ENCODE assay signal across 3 cellular contexts in the genomic region with DNA sequence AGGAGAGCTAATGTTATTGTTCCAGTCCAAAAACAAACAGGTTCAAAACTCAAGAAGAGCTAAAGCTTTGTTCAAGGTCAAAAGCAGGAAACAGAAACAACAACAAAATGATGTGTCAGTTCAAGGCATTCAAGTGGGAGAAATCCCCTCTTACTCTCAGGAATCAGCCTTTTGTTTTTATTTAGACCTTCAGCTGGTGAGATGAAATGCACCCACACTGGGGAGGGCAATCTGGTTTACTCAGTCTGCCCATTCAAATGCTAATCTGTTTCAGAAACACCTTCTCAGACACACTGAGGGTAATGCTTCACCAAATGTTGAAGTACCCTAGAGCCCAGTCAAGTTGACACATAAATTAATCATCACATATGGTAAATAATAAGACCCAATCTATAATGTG.
TF ChIP-seq lines count a peak whose summit lies in the region.

No MANE protein-coding gene starts in this region.

TF ChIP-seq in GM23338, 12 proteins besides CTCF, POLR2A, EP300 and RAD21:
- TF ChIP-seq, protein P1, sequence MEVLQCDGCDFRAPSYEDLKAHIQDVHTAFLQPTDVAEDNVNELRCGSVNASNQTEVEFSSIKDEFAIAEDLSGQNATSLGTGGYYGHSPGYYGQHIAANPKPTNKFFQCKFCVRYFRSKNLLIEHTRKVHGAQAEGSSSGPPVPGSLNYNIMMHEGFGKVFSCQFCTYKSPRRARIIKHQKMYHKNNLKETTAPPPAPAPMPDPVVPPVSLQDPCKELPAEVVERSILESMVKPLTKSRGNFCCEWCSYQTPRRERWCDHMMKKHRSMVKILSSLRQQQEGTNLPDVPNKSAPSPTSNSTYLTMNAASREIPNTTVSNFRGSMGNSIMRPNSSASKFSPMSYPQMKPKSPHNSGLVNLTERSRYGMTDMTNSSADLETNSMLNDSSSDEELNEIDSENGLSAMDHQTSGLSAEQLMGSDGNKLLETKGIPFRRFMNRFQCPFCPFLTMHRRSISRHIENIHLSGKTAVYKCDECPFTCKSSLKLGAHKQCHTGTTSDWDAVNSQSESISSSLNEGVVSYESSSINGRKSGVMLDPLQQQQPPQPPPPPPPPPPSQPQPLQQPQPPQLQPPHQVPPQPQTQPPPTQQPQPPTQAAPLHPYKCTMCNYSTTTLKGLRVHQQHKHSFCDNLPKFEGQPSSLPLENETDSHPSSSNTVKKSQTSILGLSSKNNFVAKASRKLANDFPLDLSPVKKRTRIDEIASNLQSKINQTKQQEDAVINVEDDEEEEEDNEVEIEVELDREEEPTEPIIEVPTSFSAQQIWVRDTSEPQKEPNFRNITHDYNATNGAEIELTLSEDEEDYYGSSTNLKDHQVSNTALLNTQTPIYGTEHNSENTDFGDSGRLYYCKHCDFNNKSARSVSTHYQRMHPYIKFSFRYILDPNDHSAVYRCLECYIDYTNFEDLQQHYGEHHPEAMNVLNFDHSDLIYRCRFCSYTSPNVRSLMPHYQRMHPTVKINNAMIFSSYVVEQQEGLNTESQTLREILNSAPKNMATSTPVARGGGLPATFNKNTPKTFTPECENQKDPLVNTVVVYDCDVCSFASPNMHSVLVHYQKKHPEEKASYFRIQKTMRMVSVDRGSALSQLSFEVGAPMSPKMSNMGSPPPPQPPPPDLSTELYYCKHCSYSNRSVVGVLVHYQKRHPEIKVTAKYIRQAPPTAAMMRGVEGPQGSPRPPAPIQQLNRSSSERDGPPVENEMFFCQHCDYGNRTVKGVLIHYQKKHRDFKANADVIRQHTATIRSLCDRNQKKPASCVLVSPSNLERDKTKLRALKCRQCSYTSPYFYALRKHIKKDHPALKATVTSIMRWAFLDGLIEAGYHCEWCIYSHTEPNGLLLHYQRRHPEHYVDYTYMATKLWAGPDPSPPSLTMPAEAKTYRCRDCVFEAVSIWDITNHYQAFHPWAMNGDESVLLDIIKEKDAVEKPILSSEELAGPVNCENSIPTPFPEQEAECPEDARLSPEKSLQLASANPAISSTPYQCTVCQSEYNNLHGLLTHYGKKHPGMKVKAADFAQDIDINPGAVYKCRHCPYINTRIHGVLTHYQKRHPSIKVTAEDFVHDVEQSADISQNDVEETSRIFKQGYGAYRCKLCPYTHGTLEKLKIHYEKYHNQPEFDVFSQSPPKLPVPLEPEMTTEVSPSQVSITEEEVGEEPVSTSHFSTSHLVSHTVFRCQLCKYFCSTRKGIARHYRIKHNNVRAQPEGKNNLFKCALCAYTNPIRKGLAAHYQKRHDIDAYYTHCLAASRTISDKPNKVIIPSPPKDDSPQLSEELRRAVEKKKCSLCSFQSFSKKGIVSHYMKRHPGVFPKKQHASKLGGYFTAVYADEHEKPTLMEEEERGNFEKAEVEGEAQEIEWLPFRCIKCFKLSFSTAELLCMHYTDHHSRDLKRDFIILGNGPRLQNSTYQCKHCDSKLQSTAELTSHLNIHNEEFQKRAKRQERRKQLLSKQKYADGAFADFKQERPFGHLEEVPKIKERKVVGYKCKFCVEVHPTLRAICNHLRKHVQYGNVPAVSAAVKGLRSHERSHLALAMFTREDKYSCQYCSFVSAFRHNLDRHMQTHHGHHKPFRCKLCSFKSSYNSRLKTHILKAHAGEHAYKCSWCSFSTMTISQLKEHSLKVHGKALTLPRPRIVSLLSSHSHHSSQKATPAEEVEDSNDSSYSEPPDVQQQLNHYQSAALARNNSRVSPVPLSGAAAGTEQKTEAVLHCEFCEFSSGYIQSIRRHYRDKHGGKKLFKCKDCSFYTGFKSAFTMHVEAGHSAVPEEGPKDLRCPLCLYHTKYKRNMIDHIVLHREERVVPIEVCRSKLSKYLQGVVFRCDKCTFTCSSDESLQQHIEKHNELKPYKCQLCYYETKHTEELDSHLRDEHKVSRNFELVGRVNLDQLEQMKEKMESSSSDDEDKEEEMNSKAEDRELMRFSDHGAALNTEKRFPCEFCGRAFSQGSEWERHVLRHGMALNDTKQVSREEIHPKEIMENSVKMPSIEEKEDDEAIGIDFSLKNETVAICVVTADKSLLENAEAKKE (CRISPR knock-in tag; IDR thresholded peaks at IDR 0.05), result peak; percentile 65; the same call in 1 of the 2 replicates
- TF ChIP-seq CREB1 (CRISPR knock-in tag; IDR thresholded peaks at IDR 0.05; ENCODE audit: low read depth), result no peak
TF ChIP-seq in GM23338: peak in this region for 1.

TF ChIP-seq in H1, 55 proteins besides CTCF, POLR2A, EP300 and RAD21:
- no peak for TF ChIP-seq SIRT6 (IDR thresholded peaks at IDR 0.05; ENCODE audit: low read length)
- no peak for TF ChIP-seq FOSL1 (IDR thresholded peaks at IDR 0.05; ENCODE audit: insufficient read depth, low read depth, low read length)
- TF ChIP-seq CHD1 (IDR thresholded peaks at IDR 0.05; ENCODE audit: low read depth, low read length), result no peak
- no peak for TF ChIP-seq SIX5 (IDR thresholded peaks at IDR 0.05; ENCODE audit: low read depth, low read length)
- TF ChIP-seq TCF12 (IDR thresholded peaks at IDR 0.05; ENCODE audit: low read depth, low read length), result no peak
- TF ChIP-seq PHF8 (conservative IDR thresholded peaks at IDR 0.05; ENCODE audit: low read depth, low read length), result no peak
- no peak for TF ChIP-seq SUZ12 (IDR thresholded peaks at IDR 0.05; ENCODE audit: low read length)
- no peak for TF ChIP-seq NRF1 (IDR thresholded peaks at IDR 0.05; ENCODE audit: low read depth, low read length)
- no peak for TF ChIP-seq CEBPB (IDR thresholded peaks at IDR 0.05; ENCODE audit: low read depth, low read length)
- no peak for TF ChIP-seq GTF2F1 (IDR thresholded peaks at IDR 0.05; ENCODE audit: borderline replicate concordance, low read depth, low read length)
- no peak for TF ChIP-seq POU5F1 (IDR thresholded peaks at IDR 0.05; ENCODE audit: low read depth, low read length)
- TF ChIP-seq NANOG (IDR thresholded peaks at IDR 0.05; ENCODE audit: insufficient read depth, low read depth, low read length, poor library complexity, severe bottlenecking), result no peak
- no peak for TF ChIP-seq RFX5 (IDR thresholded peaks at IDR 0.05; ENCODE audit: borderline replicate concordance, low read depth, low read length)
- TF ChIP-seq JUND (IDR thresholded peaks at IDR 0.05; ENCODE audit: low read length), result no peak
- no peak for TF ChIP-seq MAFK (IDR thresholded peaks at IDR 0.05; ENCODE audit: low read depth, low read length)
- TF ChIP-seq KDM4A (IDR thresholded peaks at IDR 0.05; ENCODE audit: low read depth, low read length, severe bottlenecking), result no peak
- TF ChIP-seq CBX8 (IDR thresholded peaks at IDR 0.05; ENCODE audit: borderline replicate concordance, low read depth, low read length), result no peak
- TF ChIP-seq TAF7 (optimal IDR thresholded peaks at IDR 0.05; ENCODE audit: borderline replicate concordance, low read depth, low read length), result no peak
TF ChIP-seq in H1: peak in this region for 0.

TF ChIP-seq in HEK293T, 16 proteins besides CTCF, POLR2A, EP300 and RAD21:
- TF ChIP-seq ARNT (IDR thresholded peaks at IDR 0.05) (no peak), FOXM1 (IDR thresholded peaks at IDR 0.05; ENCODE audit: borderline replicate concordance) (no peak), TARDBP (IDR thresholded peaks at IDR 0.05) (no peak), FOXA1 (IDR thresholded peaks at IDR 0.05) (no peak), FOXK2 (IDR thresholded peaks at IDR 0.05) (no peak), ELF4 (IDR thresholded peaks at IDR 0.05) (no peak), SUZ12 (IDR thresholded peaks at IDR 0.05) (no peak), HDGF (IDR thresholded peaks at IDR 0.05; ENCODE audit: borderline replicate concordance) (no peak), ZNF384 (IDR thresholded peaks at IDR 0.05) (no peak), SP1 (IDR thresholded peaks at IDR 0.05) (no peak), LEF1 (IDR thresholded peaks at IDR 0.05; ENCODE audit: borderline replicate concordance) (no peak), CTBP1 (IDR thresholded peaks at IDR 0.05; ENCODE audit: borderline replicate concordance) (no peak), BHLHE40 (IDR thresholded peaks at IDR 0.05; ENCODE audit: borderline replicate concordance) (no peak), NFRKB (IDR thresholded peaks at IDR 0.05) (no peak), L3MBTL2 (conservative IDR thresholded peaks at IDR 0.05) (no peak)
- TF ChIP-seq, protein P2, sequence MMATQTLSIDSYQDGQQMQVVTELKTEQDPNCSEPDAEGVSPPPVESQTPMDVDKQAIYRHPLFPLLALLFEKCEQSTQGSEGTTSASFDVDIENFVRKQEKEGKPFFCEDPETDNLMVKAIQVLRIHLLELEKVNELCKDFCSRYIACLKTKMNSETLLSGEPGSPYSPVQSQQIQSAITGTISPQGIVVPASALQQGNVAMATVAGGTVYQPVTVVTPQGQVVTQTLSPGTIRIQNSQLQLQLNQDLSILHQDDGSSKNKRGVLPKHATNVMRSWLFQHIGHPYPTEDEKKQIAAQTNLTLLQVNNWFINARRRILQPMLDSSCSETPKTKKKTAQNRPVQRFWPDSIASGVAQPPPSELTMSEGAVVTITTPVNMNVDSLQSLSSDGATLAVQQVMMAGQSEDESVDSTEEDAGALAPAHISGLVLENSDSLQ (IDR thresholded peaks at IDR 0.05), result no peak
TF ChIP-seq in HEK293T: peak in this region for 0.
